In genomic region chr21:41555053-41555452, GRCh38 we compare ENCODE assay signal across 32 cellular contexts. TPM values are rescaled to one million over a fixed set of nuclear protein-coding genes. Genes with fewer than 3 reads are reported as not detected.
"Had no signal": no experiment of that assay in that cellular context is flagged by ENCODE, and none has a peak within 500 bp of the region (broad histone marks: within the 10 kb centered on the region; RNA-seq: fewer than 3 reads in every experiment).

No MANE protein-coding gene starts in this region.

- H3K4me3 ChIP-seq: pancreas, prostate gland, skin epidermis, smooth muscle cell, spleen, suprapubic skin, testis, tibial artery, transverse colon, upper lobe of left lung, vagina had no signal

- H3K4me1 Mint-ChIP-seq: naive B cell had no signal

- DNase-seq: naive B cell; naive thymus-derived CD8-positive, alpha-beta T cell; nephron progenitor cell; nucleus accumbens; pancreas; retina; right cardiac atrium; spleen; stimulated activated CD4-positive, alpha-beta T cell treated with anti-CD3 and anti-CD28 coated beads, Interleukin-12 subunit alpha, Interleukin-12 subunit beta, amount 100 ng/mL, for 4 hours; stimulated activated CD4-positive, alpha-beta T cell treated with anti-CD3 and anti-CD28 coated beads, Interleukin-1b, Interleukin-23, amount 100 ng/mL, for 48 hours; stimulated activated CD4-positive, alpha-beta T cell treated with anti-CD3 and anti-CD28 coated beads, Interleukin-4, amount 100 ng/mL, for 1 hour; stimulated activated CD4-positive, alpha-beta T cell treated with anti-CD3 and anti-CD28 coated beads, Interleukin-4, amount 100 ng/mL, for 4 hours; stimulated activated CD8-positive, alpha-beta memory T cell treated with anti-CD3 and anti-CD28 coated beads, Interleukin-4, amount 100 ng/mL, for 48 hours; stimulated activated naive CD4-positive, alpha-beta T cell; substantia nigra; testis; tibial artery; transverse colon; upper lobe of left lung had no signal

- H3K9me3 Mint-ChIP-seq: naive thymus-derived CD8-positive, alpha-beta T cell; natural killer cell treated with Interleukin-12 subunit alpha and Interleukin-12 subunit beta and Interleukin-15 and Interleukin-18, amount 100 ng/mL, for 72 hours; nephron progenitor cell; neural crest cell; stimulated activated naive CD8-positive, alpha-beta T cell treated with anti-CD3 and anti-CD28 coated beads, Interleukin-15, Interleukin-2, amounts not matched to agents 100 ng/mL and 50 ng/mL, for 24 hours had no signal

- H3K36me3 ChIP-seq: neutrophil, pancreas, prostate gland, spleen, suprapubic skin, tibial artery, transverse colon, upper lobe of left lung, vagina had no signal

- ATAC-seq: naive thymus-derived CD8-positive, alpha-beta T cell; natural killer cell treated with Interleukin-12 subunit alpha and Interleukin-12 subunit beta and Interleukin-15 and Interleukin-18, amount 100 ng/mL, for 72 hours; sciatic nerve; stimulated activated memory B cell treated with anti-CD40 and anti-IgM and Interleukin-4, amounts not matched to agents 10 μg/mL and 1 μg/mL and 100 μg/mL, for 72 hours had no signal

- H3K9me3 ChIP-seq: neutrophil, pancreas, prostate gland, spleen, suprapubic skin, testis, tibial artery, transverse colon, upper lobe of left lung, vagina had no signal

- H3K27me3 ChIP-seq: pancreas, suprapubic skin, testis, transverse colon, upper lobe of left lung, vagina had no signal

- H3K4me1 ChIP-seq: prostate gland, spleen, suprapubic skin, testis, tibial artery, upper lobe of left lung, vagina had no signal

- H3K36me3 Mint-ChIP-seq: naive B cell; naive thymus-derived CD8-positive, alpha-beta T cell; natural killer cell treated with Interleukin-12 subunit alpha and Interleukin-12 subunit beta and Interleukin-15 and Interleukin-18, amount 100 ng/mL, for 72 hours; stimulated activated memory B cell treated with anti-CD40 and anti-IgM and Interleukin-4, amounts not matched to agents 10 μg/mL and 1 μg/mL and 100 μg/mL, for 72 hours had no signal

- H3K27ac Mint-ChIP-seq: naive B cell; naive thymus-derived CD8-positive, alpha-beta T cell; natural killer cell treated with Interleukin-12 subunit alpha and Interleukin-12 subunit beta and Interleukin-15 and Interleukin-18, amount 100 ng/mL, for 72 hours; stimulated activated memory B cell treated with anti-CD40 and anti-IgM and Interleukin-4, amounts not matched to agents 10 μg/mL and 1 μg/mL and 100 μg/mL, for 72 hours; stimulated activated naive CD8-positive, alpha-beta T cell treated with anti-CD3 and anti-CD28 coated beads, Interleukin-15, Interleukin-2, amounts not matched to agents 100 ng/mL and 50 ng/mL, for 24 hours had no signal

- H3K27ac ChIP-seq: neutrophil, prostate gland, skin epidermis, spleen, suprapubic skin, testis, tibial artery, transverse colon, upper lobe of left lung, vagina had no signal

- H3K4me3 Mint-ChIP-seq: naive B cell; naive thymus-derived CD8-positive, alpha-beta T cell; natural killer cell treated with Interleukin-12 subunit alpha and Interleukin-12 subunit beta and Interleukin-15 and Interleukin-18, amount 100 ng/mL, for 72 hours; nephron progenitor cell; neural crest cell; stimulated activated memory B cell treated with anti-CD40 and anti-IgM and Interleukin-4, amounts not matched to agents 10 μg/mL and 1 μg/mL and 100 μg/mL, for 72 hours; stimulated activated naive CD8-positive, alpha-beta T cell treated with anti-CD3 and anti-CD28 coated beads, Interleukin-15, Interleukin-2, amounts not matched to agents 100 ng/mL and 50 ng/mL, for 24 hours had no signal

RNA-seq across cellular contexts. Expression of gene TMPRSS2, which starts 47.1 kb away (rescaled TPM):
- total RNA-seq: naive thymus-derived CD8-positive, alpha-beta T cell; natural killer cell treated with Interleukin-12 subunit alpha and Interleukin-12 subunit beta and Interleukin-15 and Interleukin-18, amount 100 ng/mL, for 72 hours; neural crest cell; omental fat pad; pulmonary artery endothelial cell; right cardiac atrium had no signal
- polyA plus RNA-seq: naive thymus-derived CD8-positive, alpha-beta T cell had no signal
